In the genomic region with DNA sequence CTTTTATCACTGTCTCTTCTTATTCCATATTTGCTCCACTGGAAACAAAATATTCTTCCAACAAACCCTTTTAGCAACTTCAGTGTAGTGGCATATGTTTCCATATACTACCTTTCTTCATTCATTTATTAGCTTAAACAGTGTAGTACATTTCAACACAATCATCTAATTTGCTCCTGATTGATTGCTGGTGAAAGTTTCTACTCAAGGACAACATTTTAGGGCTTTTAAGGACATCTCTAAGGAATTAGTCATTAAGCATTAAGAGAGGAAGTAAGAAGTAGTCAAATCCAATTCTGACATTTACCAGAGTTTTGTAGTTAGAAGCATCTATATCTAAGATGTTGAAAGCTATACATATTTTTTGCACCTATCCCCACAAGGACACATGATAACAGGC, we compare ENCODE assay signal across 18 cellular contexts. TPM values are rescaled to one million over a fixed set of nuclear protein-coding genes. Genes with fewer than 3 reads are reported as not detected.
"Had no signal": no experiment of that assay in that cellular context is flagged by ENCODE, and none has a peak within 500 bp of the region (broad histone marks: within the 10 kb centered on the region; RNA-seq: fewer than 3 reads in every experiment).

No MANE protein-coding gene starts in this region.

- H3K27me3 ChIP-seq: right atrium auricular region had no signal

- H3K36me3 ChIP-seq: right atrium auricular region had no signal

- H3K27ac Mint-ChIP-seq: activated naive CD8-positive, alpha-beta T cell treated with anti-CD3 and anti-CD28 coated beads, Interleukin-2, amount 50 U/mL, for 24 hours; activated T-helper 1 cell treated with anti-CD3 and anti-CD28 coated beads, Interleukin-12 subunit alpha, Interleukin-12 subunit beta, Interleukin-2, Interleukin-4 antibody, amounts not matched to agents 30 ng/mL and 10 ng/mL and 1 ng/mL, durations not matched to agents 14 hours and 24 hours and 36 hours; dendritic cell treated with granulocyte-macrophage colony-stimulating factor and Interleukin-4, amounts not matched to agents 40 ng/mL and 50 ng/mL, for 4 days; naive thymus-derived CD8-positive, alpha-beta T cell had no signal

- H3K4me3 ChIP-seq: mucosa of descending colon, right atrium auricular region, smooth muscle cell had no signal

- H3K4me3 Mint-ChIP-seq: activated naive CD8-positive, alpha-beta T cell treated with anti-CD3 and anti-CD28 coated beads, Interleukin-2, amount 50 U/mL, for 24 hours; activated T-helper 1 cell treated with anti-CD3 and anti-CD28 coated beads, Interleukin-12 subunit alpha, Interleukin-12 subunit beta, Interleukin-2, Interleukin-4 antibody, amounts not matched to agents 30 ng/mL and 10 ng/mL and 1 ng/mL, durations not matched to agents 14 hours and 24 hours and 36 hours; dendritic cell treated with granulocyte-macrophage colony-stimulating factor and Interleukin-4, amounts not matched to agents 40 ng/mL and 50 ng/mL, for 4 days; naive thymus-derived CD8-positive, alpha-beta T cell had no signal

- H3K27me3 Mint-ChIP-seq: activated naive CD8-positive, alpha-beta T cell treated with anti-CD3 and anti-CD28 coated beads, Interleukin-2, amount 50 U/mL, for 24 hours; dendritic cell treated with granulocyte-macrophage colony-stimulating factor and Interleukin-4, amounts not matched to agents 40 ng/mL and 50 ng/mL, for 4 days; naive thymus-derived CD8-positive, alpha-beta T cell had no signal

- DNase-seq: activated CD4-positive, alpha-beta T cell treated with anti-CD3 and anti-CD28 coated beads for 48 hours; activated naive CD4-positive, alpha-beta T cell; activated naive CD8-positive, alpha-beta T cell treated with anti-CD3 and anti-CD28 coated beads, Interleukin-2, amount 50 U/mL, for 24 hours; caudate nucleus; foreskin keratinocyte; head of caudate nucleus; mammary epithelial cell; mucosa of descending colon; naive thymus-derived CD8-positive, alpha-beta T cell; posterior cingulate gyrus had no signal

- H3K27ac ChIP-seq: foreskin keratinocyte, right atrium auricular region had no signal

- FAIRE-seq: islet of Langerhans, urothelium cell line had no signal

- H3K9me3 ChIP-seq: mucosa of descending colon, right atrium auricular region had no signal

- H3K9me3 Mint-ChIP-seq: activated T-helper 1 cell treated with anti-CD3 and anti-CD28 coated beads, Interleukin-12 subunit alpha, Interleukin-12 subunit beta, Interleukin-2, Interleukin-4 antibody, amounts not matched to agents 30 ng/mL and 10 ng/mL and 1 ng/mL, durations not matched to agents 14 hours and 24 hours and 36 hours; dendritic cell treated with granulocyte-macrophage colony-stimulating factor and Interleukin-4, amounts not matched to agents 40 ng/mL and 50 ng/mL, for 4 days had no signal

RNA-seq across cellular contexts. Expression of gene SHOX2, which starts 59.5 kb away (rescaled TPM):
- total RNA-seq: activated T-helper 1 cell treated with anti-CD3 and anti-CD28 coated beads, Interleukin-12 subunit alpha, Interleukin-12 subunit beta, Interleukin-2, Interleukin-4 antibody, amounts not matched to agents 30 ng/mL and 10 ng/mL and 1 ng/mL, durations not matched to agents 14 hours and 24 hours and 36 hours; epithelial cell of proximal tubule; foreskin keratinocyte; left lobe of liver; naive thymus-derived CD8-positive, alpha-beta T cell had no signal
- polyA plus RNA-seq: foreskin keratinocyte; naive thymus-derived CD8-positive, alpha-beta T cell had no signal
